ENCODE assay signal across 12 cellular contexts in the genomic region with DNA sequence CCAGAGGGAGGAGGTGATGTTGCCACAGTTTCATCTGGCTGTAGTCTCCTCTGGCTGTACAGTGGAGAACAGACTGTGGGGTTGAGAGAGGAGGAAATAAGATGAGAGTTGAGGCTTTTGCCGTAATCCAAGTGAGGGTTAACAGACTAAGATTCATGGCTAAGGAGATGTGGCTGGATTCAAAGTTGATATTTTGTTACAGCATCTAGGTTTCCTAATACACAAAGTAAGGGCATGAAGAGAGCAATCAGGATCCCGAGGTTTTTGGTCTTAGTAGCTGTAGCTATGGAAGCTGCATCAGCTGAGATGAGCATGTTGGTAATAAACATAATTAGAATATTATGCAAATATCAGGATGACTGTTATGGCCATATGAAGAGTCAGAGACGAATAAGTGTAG. TPM values are rescaled to one million over a fixed set of nuclear protein-coding genes. Genes with fewer than 3 reads are reported as not detected.
DNase-seq lines count a peak whose midpoint lies in the region; ATAC-seq and TF ChIP-seq lines count a peak whose summit lies in the region.
"Had no signal": no experiment of that assay in that cellular context is flagged by ENCODE, and none has a peak within 500 bp of the region (broad histone marks: within the 10 kb centered on the region; RNA-seq: fewer than 3 reads in every experiment).

No MANE protein-coding gene starts in this region.

- no peaks in the 10 kb centered on the region for H3K27me3 ChIP-seq in RWPE2 (ENCODE audit: insufficient read depth, poor library complexity, severe bottlenecking)
- H3K27me3 ChIP-seq in SJCRH30, result no peaks in the 10 kb centered on the region

- no peaks in the 10 kb centered on the region for H3K9me3 ChIP-seq in RWPE2 (ENCODE audit: severe bottlenecking)
- H3K9me3 ChIP-seq in SJCRH30 (replicated peaks), result peaks cover 20% of the 10 kb centered on the region

- peaks cover 18% of the 10 kb centered on the region for H3K4me1 Mint-ChIP-seq in osteocyte (ENCODE audit: unreplicated experiment)

- H3K36me3 Mint-ChIP-seq in osteocyte (ENCODE audit: unreplicated experiment), result peaks cover 63% of the 10 kb centered on the region

- H3K36me3 ChIP-seq in RWPE2 (ENCODE audit: low read depth) (peaks cover 49% of the 10 kb centered on the region), SJCRH30 (peaks cover 43% of the 10 kb centered on the region)

- no peak overlapping the region for H3K27ac Mint-ChIP-seq in osteocyte (ENCODE audit: unreplicated experiment)

- peaks cover 27% of the 10 kb centered on the region for H3K9me3 Mint-ChIP-seq in osteocyte (ENCODE audit: unreplicated experiment)

- H3K27me3 Mint-ChIP-seq in osteocyte (ENCODE audit: unreplicated experiment), result no peaks in the 10 kb centered on the region

- peak overlapping the region; percentile 98 for H3K4me3 Mint-ChIP-seq in osteocyte (ENCODE audit: unreplicated experiment)

- H3K27ac ChIP-seq in RWPE2 (ENCODE audit: poor library complexity, severe bottlenecking) (no peak overlapping the region), SJCRH30 (no peak overlapping the region)

- TF ChIP-seq CTCF in RWPE2 (IDR thresholded peaks at IDR 0.05; ENCODE audit: poor library complexity, severe bottlenecking) (no peak), epithelial cell of proximal tubule (conservative IDR thresholded peaks at IDR 0.05; ENCODE audit: low read depth, low read length) (no peak), osteocyte (IDR thresholded peaks at IDR 0.05) (no peak)

- H3K4me3 ChIP-seq in GM08714 (ENCODE audit: low read length), result peak overlapping the region; percentile 93; the same call in 1 of the 2 replicates
- peak overlapping the region; percentile 63 for H3K4me3 ChIP-seq in RWPE2 (ENCODE audit: severe bottlenecking)
- H3K4me3 ChIP-seq in epithelial cell of proximal tubule (ENCODE audit: low read depth, low read length), result peak overlapping the region; percentile 91
- H3K4me3 ChIP-seq in SJCRH30, result no peak overlapping the region

- DNase-seq in RWPE2 (ENCODE audit: low spot score), result no peak
- DNase-seq in epithelial cell of proximal tubule (ENCODE audit: low read depth), result no peak
- DNase-seq in osteocyte (ENCODE audit: extremely low spot score, unreplicated experiment), result no peak
- DNase-seq in SJCRH30, result no peak
- DNase-seq in Ammon's horn (ENCODE audit: low spot score), result no peak
- DNase-seq: activated CD4-positive, alpha-beta T cell treated with anti-CD3 and anti-CD28 coated beads, Interleukin-2, amount 50 U/mL, for 4 hours; head of caudate nucleus; NCI-H2171; stimulated activated CD4-positive, alpha-beta T cell treated with anti-CD3 and anti-CD28 coated beads, Interleukin-4, amount 100 ng/mL, for 4 hours had no signal

- ATAC-seq in RWPE2 (ENCODE audit: low read depth), result no peak
- ATAC-seq in GM21529 (IDR thresholded peaks at IDR 0.05; ENCODE audit: unreplicated experiment), result no peak
- no peak for ATAC-seq in HG03159 (IDR thresholded peaks at IDR 0.05; ENCODE audit: unreplicated experiment)

- H3K4me1 ChIP-seq in RWPE2 (ENCODE audit: insufficient read depth, poor library complexity, severe bottlenecking) (no peaks in the 10 kb centered on the region), SJCRH30 (no peaks in the 10 kb centered on the region)

RNA-seq across cellular contexts. Expression of a gene that starts 1.4 kb away (rescaled TPM):
- total RNA-seq in epithelial cell of proximal tubule (8.6 and 9.0 TPM in 2 replicates), osteocyte (16.9 and 21.0 TPM in 2 replicates)
- total RNA-seq in SJCRH30 (2014; rRNA removed; shearing (Covaris generic)), result 19.3 and 24.4 TPM in 2 replicates

RNA-seq across cellular contexts. Expression of a gene that starts 20.6 kb away (rescaled TPM):
- total RNA-seq in epithelial cell of proximal tubule (1.3 and 3.0 TPM in 2 replicates), osteocyte (7.1 TPM in 2 replicates)
- total RNA-seq in SJCRH30 (2014; rRNA removed; shearing (Covaris generic)), result 3.5 and 4.4 TPM in 2 replicates

RNA-seq across cellular contexts. Expression of a gene that starts 21.4 kb away (rescaled TPM):
- total RNA-seq in epithelial cell of proximal tubule, result 6.7 and 6.9 TPM in 2 replicates
- 18.8 TPM in 2 replicates for total RNA-seq in osteocyte
- total RNA-seq in SJCRH30 (2014; rRNA removed; shearing (Covaris generic)), result 14.6 TPM in 2 replicates

RNA-seq across cellular contexts. Expression of a gene that starts 39.0 kb away (rescaled TPM):
- total RNA-seq in epithelial cell of proximal tubule (1.4 and 2.1 TPM in 2 replicates), osteocyte (18.0 and 18.9 TPM in 2 replicates)
- 0.04 TPM in 1 of 2 replicates, not detected in the other for total RNA-seq in SJCRH30 (2014; rRNA removed; shearing (Covaris generic))
